In the genomic region with DNA sequence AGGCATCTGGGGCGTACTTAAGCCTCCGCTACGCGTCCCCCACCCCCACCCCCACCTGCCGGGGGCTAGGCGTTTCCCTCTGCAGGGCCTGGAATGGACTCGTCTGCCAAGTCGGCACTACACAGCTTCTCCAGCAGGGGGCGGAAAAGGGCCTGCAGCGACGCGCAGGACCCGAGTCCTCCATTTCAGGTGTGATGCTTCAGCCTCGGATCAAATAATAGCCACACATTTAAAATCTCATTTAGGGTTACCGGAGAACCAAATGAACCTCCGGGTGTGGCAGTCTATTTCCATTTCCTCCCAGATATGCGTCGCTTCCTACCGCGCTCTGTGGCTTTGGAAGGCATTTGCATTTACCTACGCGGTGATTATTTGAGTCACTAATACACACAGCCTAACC, we compare ENCODE assay signal across 8 cellular contexts. TPM values are rescaled to one million over a fixed set of nuclear protein-coding genes. Genes with fewer than 3 reads are reported as not detected.
DNase-seq lines count a peak whose midpoint lies in the region; ATAC-seq and TF ChIP-seq lines count a peak whose summit lies in the region.

No MANE protein-coding gene starts in this region.

- in situ Hi-C loops in KBM-7 (cut with MboI; ENCODE audit: low pct_unique_long_range_greater_than_20kb, low sequenced_read_pairs), result no loop called here

- no peak overlapping the region for H3K4ac ChIP-seq in mesendoderm (ENCODE audit: low read depth, low read length)

- no peak overlapping the region for H3K27ac Mint-ChIP-seq in activated CD4-positive, alpha-beta T cell treated with anti-CD3 and anti-CD28 coated beads for 36 hours

- DNase-seq in Daoy (ENCODE audit: low read depth), result peak; percentile 23
- peak; percentile 58 for DNase-seq in KBM-7
- DNase-seq in activated CD4-positive, alpha-beta T cell treated with anti-CD3 and anti-CD28 coated beads for 36 hours, result peak; percentile 79
- DNase-seq in colonic mucosa, result peak; percentile 53
- DNase-seq in mesendoderm, result peak; percentile 67
- peak; percentile 54 for DNase-seq in stimulated activated naive CD4-positive, alpha-beta T cell treated with Interleukin-2 at 50 U/mL for 16 hours (lab: John Stamatoyannopoulos, UW)
- DNase-seq in AG08395 (ENCODE audit: low spot score), result no peak

- no peak overlapping the region for H3K18ac ChIP-seq in mesendoderm (ENCODE audit: low read length)

- peak; percentile 79 for TF ChIP-seq CTCF in colonic mucosa (IDR thresholded peaks at IDR 0.05)

- peaks cover 15% of the 10 kb centered on the region for H3K4me1 Mint-ChIP-seq in activated CD4-positive, alpha-beta T cell treated with anti-CD3 and anti-CD28 coated beads for 36 hours

- no peaks in the 10 kb centered on the region for H3K79me1 ChIP-seq in mesendoderm (ENCODE audit: low read length)

- H3K4me3 Mint-ChIP-seq in activated CD4-positive, alpha-beta T cell treated with anti-CD3 and anti-CD28 coated beads for 36 hours, result no peak overlapping the region

- H2BK120ac ChIP-seq in mesendoderm (ENCODE audit: low read depth, low read length), result no peak overlapping the region

- H2BK15ac ChIP-seq in mesendoderm (replicated peaks; ENCODE audit: low read depth), result no peak overlapping the region

- no peak overlapping the region for H3K56ac ChIP-seq in mesendoderm (ENCODE audit: low read length)

- H4K8ac ChIP-seq in mesendoderm (ENCODE audit: low read depth, low read length), result no peak overlapping the region

- no peaks in the 10 kb centered on the region for H3K36me3 Mint-ChIP-seq in activated CD4-positive, alpha-beta T cell treated with anti-CD3 and anti-CD28 coated beads for 36 hours (ENCODE audit: low read depth)

- no peak overlapping the region for H3K4me2 ChIP-seq in mesendoderm (ENCODE audit: low read length)

- H3K23ac ChIP-seq in mesendoderm (ENCODE audit: low read length), result no peak overlapping the region

- H2BK5ac ChIP-seq in mesendoderm (ENCODE audit: low read length), result no peak overlapping the region

- no peaks in the 10 kb centered on the region for H3K36me3 ChIP-seq in colonic mucosa
- no peaks in the 10 kb centered on the region for H3K36me3 ChIP-seq in mesendoderm (ENCODE audit: control insufficient read depth, insufficient read depth, low read length)

- H3K4me1 ChIP-seq in colonic mucosa, result peaks cover 3% of the 10 kb centered on the region
- no peaks in the 10 kb centered on the region for H3K4me1 ChIP-seq in mesendoderm (ENCODE audit: control insufficient read depth, low read depth, low read length)

- peaks cover 7% of the 10 kb centered on the region for H3K27me3 ChIP-seq in colonic mucosa
- H3K27me3 ChIP-seq in mesendoderm (ENCODE audit: insufficient read depth, low read length, poor library complexity), result no peaks in the 10 kb centered on the region

- H2AK5ac ChIP-seq in mesendoderm (ENCODE audit: low read length), result no peak overlapping the region

- H4K5ac ChIP-seq in mesendoderm (ENCODE audit: low read length), result no peak overlapping the region

- CTCF ChIA-PET in activated CD4-positive, alpha-beta T cell treated with anti-CD3 and anti-CD28 coated beads for 36 hours (lab: Charles Lee), result interaction anchor here (0.6 to 2.3 kb wide), 12 partner anchors 10 to 586 kb away, joined by 3 to 7 read pairs (median 3); no protein-coding TSS in a partner anchor

- peaks cover 7% of the 10 kb centered on the region for H3K27me3 Mint-ChIP-seq in activated CD4-positive, alpha-beta T cell treated with anti-CD3 and anti-CD28 coated beads for 36 hours

- H3K9me3 ChIP-seq in colonic mucosa, result no peaks in the 10 kb centered on the region

- no peak overlapping the region for H3K27ac ChIP-seq in colonic mucosa
- H3K27ac ChIP-seq in mesendoderm (ENCODE audit: low read depth, low read length), result no peak overlapping the region

- H3K9me3 Mint-ChIP-seq in activated CD4-positive, alpha-beta T cell treated with anti-CD3 and anti-CD28 coated beads for 36 hours (ENCODE audit: low read depth), result no peaks in the 10 kb centered on the region

- ATAC-seq in GM21515 (IDR thresholded peaks at IDR 0.05; ENCODE audit: unreplicated experiment), result peak; percentile 72
- peak; percentile 74 for ATAC-seq in activated CD4-positive, alpha-beta T cell treated with anti-CD3 and anti-CD28 coated beads for 36 hours

- no peaks in the 10 kb centered on the region for H3K79me2 ChIP-seq in mesendoderm (ENCODE audit: control insufficient read depth, insufficient read depth, low read length)

- intact Hi-C loops in activated CD4-positive, alpha-beta T cell treated with anti-CD3 and anti-CD28 coated beads for 36 hours (cut with DNase I, micrococcal nuclease), result loop anchor here (1.0 to 10.0 kb wide), 5 partner anchors 107 to 348 kb away; no protein-coding TSS in a partner anchor
- intact Hi-C loops in colonic mucosa (cut with DNase I), result loop anchor here (10.0 kb wide), 1 partner anchor 244 kb away; no protein-coding TSS in a partner anchor

- POLR2A ChIA-PET in activated CD4-positive, alpha-beta T cell treated with anti-CD3 and anti-CD28 coated beads for 36 hours (lab: Charles Lee), result no interaction called here

- H3K9ac ChIP-seq in colonic mucosa (ENCODE audit: low read depth in 2 of 2, low read length in 2 of 2) (no peak overlapping the region), mesendoderm (ENCODE audit: low read length) (no peak overlapping the region)

- no peak overlapping the region for H3K4me3 ChIP-seq in colonic mucosa
- no peak overlapping the region for H3K4me3 ChIP-seq in mesendoderm (ENCODE audit: low read length)

- no CpG with 5 or more reads among the region's 22 CpGs for WGBS in mesendoderm (ENCODE audit: extremely low coverage, insufficient coverage, low lambda C conversion rate)

RNA-seq across cellular contexts. Expression of a gene that starts 2.9 kb away (rescaled TPM):
- total RNA-seq in Daoy (2014; rRNA removed; shearing (Covaris generic)), result 1.1 and 1.5 TPM in 2 replicates
- total RNA-seq in activated CD4-positive, alpha-beta T cell treated with anti-CD3 and anti-CD28 coated beads for 36 hours, result under 1 TPM; 0.26 to 0.37 TPM
- under 1 TPM; 0.25 to 0.66 TPM for total RNA-seq in colonic mucosa
- 0.59 TPM for polyA plus RNA-seq in mesendoderm (2013, experiment 1 of 2)
- 0.57 TPM for polyA plus RNA-seq in mesendoderm (2013, experiment 2 of 2)
